27 cellular contexts compared by ENCODE assay signal in genomic region chr13:93265800-93266199, GRCh38. TPM values are rescaled to one million over a fixed set of nuclear protein-coding genes. Genes with fewer than 3 reads are reported as not detected.
"Had no signal": no experiment of that assay in that cellular context is flagged by ENCODE, and none has a peak within 500 bp of the region (broad histone marks: within the 10 kb centered on the region; RNA-seq: fewer than 3 reads in every experiment).

No MANE protein-coding gene starts in this region.

- H3K27me3 ChIP-seq: brain microvascular endothelial cell, dorsolateral prefrontal cortex had no signal

- FAIRE-seq: astrocyte, bronchial epithelial cell, frontal cortex had no signal

- DNase-seq: activated CD4-positive, alpha-beta memory T cell treated with anti-CD3 and anti-CD28 coated beads, Interleukin-2, amount 10 ng/mL, durations not matched to agents 7 days and 5 days; activated CD4-positive, alpha-beta T cell treated with anti-CD3 and anti-CD28 coated beads for 4 hours; activated CD4-positive, alpha-beta T cell treated with anti-CD3 and anti-CD28 coated beads, Interleukin-2, amount 10 ng/mL, durations not matched to agents 7 days and 5 days; activated CD4-positive, alpha-beta T cell treated with anti-CD3 and anti-CD28 coated beads, Interleukin-2, amount 50 U/mL, for 4 hours; activated CD4-positive, CD25-positive, alpha-beta regulatory T cell; activated CD4-positive, CD25-positive, alpha-beta regulatory T cell treated with anti-CD3 and anti-CD28 coated beads, Interleukin-2, amount 50 U/mL, for 72 hours; activated CD8-positive, alpha-beta memory T cell treated with anti-CD3 and anti-CD28 coated beads, Interleukin-2, amount 50 U/mL, for 48 hours; activated gamma-delta T cell; activated naive CD4-positive, alpha-beta T cell treated with anti-CD3 and anti-CD28 coated beads, Interleukin-2, amount 50 U/mL, for 16 hours; activated naive CD4-positive, alpha-beta T cell treated with Interleukin-2 at 50 U/mL for 16 hours; activated T-cell treated with anti-CD3 and anti-CD28 coated beads for 4 hours; activated T-cell treated with anti-CD3 and anti-CD28 coated beads, Interleukin-2, amount 50 U/mL, for 24 hours; activated T-cell treated with anti-CD3 and anti-CD28 coated beads, Interleukin-2, amount 50 U/mL, for 72 hours; amniotic stem cell; anterior cingulate cortex; brain microvascular endothelial cell; dorsolateral prefrontal cortex; effector memory CD4-positive, alpha-beta T cell; endodermal cell; foreskin fibroblast; head of caudate nucleus; T-helper 2 cell had no signal

- H3K27ac ChIP-seq: brain microvascular endothelial cell, coronary artery, dorsolateral prefrontal cortex had no signal

- H3K4me3 ChIP-seq: coronary artery, dorsolateral prefrontal cortex had no signal

- ATAC-seq: activated T-cell treated with anti-CD3 and anti-CD28 coated beads, Interleukin-2, amount 50 U/mL, for 72 hours; esophagus mucosa had no signal

- H3K36me3 ChIP-seq: brain microvascular endothelial cell had no signal

RNA-seq across cellular contexts. Expression of gene GPC6, which starts 39.2 kb away (rescaled TPM):
- total RNA-seq: activated CD4-positive, alpha-beta memory T cell treated with anti-CD3 and anti-CD28 coated beads, Interleukin-2, amount 10 ng/mL, durations not matched to agents 7 days and 5 days; activated CD4-positive, alpha-beta T cell treated with anti-CD3 and anti-CD28 coated beads, Interleukin-2, amount 10 ng/mL, durations not matched to agents 7 days and 5 days; activated T-cell treated with anti-CD3 and anti-CD28 coated beads, Interleukin-2, amount 50 U/mL, for 72 hours had no signal
